17 cellular contexts compared by ENCODE assay signal in genomic region chr2:226943862-226944610, GRCh38.
A peak's percentile ranks its signal among the peaks of the same experiment; 100 is the strongest.
DNase-seq lines count a peak whose midpoint lies in the region; ATAC-seq and TF ChIP-seq lines count a peak whose summit lies in the region.
"Had no signal": no experiment of that assay in that cellular context is flagged by ENCODE, and none has a peak within 500 bp of the region (broad histone marks: within the 10 kb centered on the region; RNA-seq: fewer than 3 reads in every experiment).

No MANE protein-coding gene starts in this region.

- peaks cover 16 to 27% (median 24%) of the 10 kb centered on the region in 5 experiments for H3K9me3 Mint-ChIP-seq in brain

- ATAC-seq in GM18519 (IDR thresholded peaks at IDR 0.05; ENCODE audit: low FRiP score, unreplicated experiment) (peak; percentile 69), GM21576 (IDR thresholded peaks at IDR 0.05; ENCODE audit: unreplicated experiment) (peak; percentile 72), HG03097 (IDR thresholded peaks at IDR 0.05; ENCODE audit: low FRiP score, unreplicated experiment) (peak; percentile 54)
- ATAC-seq: esophagus mucosa, T-helper 17 cell had no signal

- DNase-seq in DMS53 treated with DMSO at 0.1 percent for 48 hours (lab: John Stamatoyannopoulos, UW; ENCODE audit: unreplicated experiment) (no peak), GM10266 (ENCODE audit: extremely low spot score) (no peak), cortex of kidney (lab: John Stamatoyannopoulos, UW) (no peak), HuH-7 (ENCODE audit: low spot score) (no peak)
- DNase-seq: activated CD4-positive, alpha-beta T cell treated with anti-CD3 and anti-CD28 coated beads for 1 hour; activated CD8-positive, alpha-beta memory T cell treated with anti-CD3 and anti-CD28 coated beads, Interleukin-2, amount 50 U/mL, for 4 hours; activated naive CD4-positive, alpha-beta T cell; COR-L47; NCI-H2081 treated with DMSO at 0.1 percent for 48 hours; NCI-H774; T-helper 17 cell; upper lobe of left lung had no signal

- H3K4me3 Mint-ChIP-seq in brain, result peak overlapping the region in 1 of 5 experiments; percentile 60
- H3K4me3 Mint-ChIP-seq: T-helper 17 cell had no signal

- no peaks in the 10 kb centered on the region for H3K27me3 Mint-ChIP-seq in brain
- H3K27me3 Mint-ChIP-seq: T-helper 17 cell had no signal

- H3K4me1 Mint-ChIP-seq in brain, result peaks cover 4% of the 10 kb centered on the region
- H3K4me1 Mint-ChIP-seq: T-helper 17 cell had no signal

- no peak for TF ChIP-seq CTCF in brain (conservative IDR thresholded peaks at IDR 0.05)
- no peak for TF ChIP-seq CTCF in GM10266 (IDR thresholded peaks at IDR 0.05; ENCODE audit: control insufficient read depth, insufficient read depth, low read depth, missing control alignments)

- peaks cover 36% of the 10 kb centered on the region for H3K36me3 Mint-ChIP-seq in brain

- peak overlapping the region in 3 of 5 experiments; percentile 18 to 73 (median 66) for H3K27ac Mint-ChIP-seq in brain
- H3K27ac Mint-ChIP-seq: T-helper 17 cell had no signal
